In the genomic region with DNA sequence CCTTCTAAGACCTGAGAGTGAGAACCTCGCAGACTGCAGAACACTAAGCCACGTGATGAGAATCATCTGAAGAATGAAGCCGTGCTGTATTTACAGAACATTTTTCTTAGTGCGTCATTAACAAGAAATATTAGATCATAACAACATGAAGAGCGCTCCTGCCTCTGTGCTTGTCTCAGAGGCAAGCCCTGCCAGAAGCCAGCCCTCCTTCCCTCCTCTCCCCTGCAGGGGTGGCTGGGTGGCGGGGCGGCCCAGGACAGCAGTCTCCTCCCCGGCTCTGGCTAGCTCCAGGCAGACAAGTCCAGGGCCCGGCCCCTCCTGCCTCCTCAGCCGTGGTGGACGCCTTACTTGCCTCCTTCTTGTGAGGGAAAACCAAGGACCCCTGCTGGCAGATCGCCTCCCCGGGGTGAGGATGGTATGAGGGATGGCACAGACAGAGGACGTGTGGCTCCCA, we compare ENCODE assay signal across 31 cellular contexts.
DNase-seq lines count a peak whose midpoint lies in the region; ATAC-seq, FAIRE-seq and TF ChIP-seq lines count a peak whose summit lies in the region.
"Had no signal": no experiment of that assay in that cellular context is flagged by ENCODE, and none has a peak within 500 bp of the region (broad histone marks: within the 10 kb centered on the region; RNA-seq: fewer than 3 reads in every experiment).

No MANE protein-coding gene starts in this region.

- H3K27me3 ChIP-seq in prostate gland (replicated peaks; ENCODE audit: insufficient read depth) (no peaks in the 10 kb centered on the region), uterus (no peaks in the 10 kb centered on the region)
- H3K27me3 ChIP-seq: ascending aorta, cardiac muscle cell, heart left ventricle, neutrophil, Peyer's patch, suprapubic skin had no signal

- H3K9me3 ChIP-seq in prostate gland (no peaks in the 10 kb centered on the region), uterus (no peaks in the 10 kb centered on the region), kidney (ENCODE audit: control insufficient read depth in 1 of 2, low read length in 2 of 2) (no peaks in the 10 kb centered on the region)
- H3K9me3 ChIP-seq: ascending aorta, heart left ventricle, neutrophil, Peyer's patch, psoas muscle, suprapubic skin had no signal

- H3K27ac ChIP-seq in prostate gland = peak overlapping the region; percentile 19 to 43
- peak overlapping the region; percentile 70 to 83 for H3K27ac ChIP-seq in uterus
- no peak overlapping the region for H3K27ac ChIP-seq in kidney (ENCODE audit: low read depth in 2 of 2, low read length in 2 of 2)
- H3K27ac ChIP-seq: ascending aorta, cardiac muscle cell, neutrophil, psoas muscle, suprapubic skin had no signal

- H3K4me3 ChIP-seq in fibroblast of villous mesenchyme (ENCODE audit: low read depth, low read length) (no peak overlapping the region), prostate gland (no peak overlapping the region), uterus (no peak overlapping the region), kidney (ENCODE audit: low read length in 2 of 2) (no peak overlapping the region)
- H3K4me3 ChIP-seq: ascending aorta, cardiac muscle cell, heart left ventricle, Peyer's patch, psoas muscle, suprapubic skin had no signal

- TF ChIP-seq CTCF in fibroblast of villous mesenchyme (IDR thresholded peaks at IDR 0.05; ENCODE audit: insufficient read depth, low read depth, low read length) (no peak), prostate gland (IDR thresholded peaks at IDR 0.05) (no peak), uterus (IDR thresholded peaks at IDR 0.05) (no peak), kidney (IDR thresholded peaks at IDR 0.05; ENCODE audit: borderline replicate concordance, extremely low read depth, insufficient read depth) (no peak)

- TF ChIP-seq POLR2A in prostate gland (IDR thresholded peaks at IDR 0.05) = no peak
- TF ChIP-seq POLR2A in uterus (IDR thresholded peaks at IDR 0.05) = no peak

- DNase-seq in amniotic epithelial cell (ENCODE audit: low read depth) (peak; percentile 82), fibroblast of villous mesenchyme (ENCODE audit: low read depth) (peak; percentile 65), prostate gland (ENCODE audit: low spot score) (no peak), uterus (peak; percentile 48 to 69), 8988T (no peak), kidney (no peak)
- DNase-seq: activated CD8-positive, alpha-beta T cell treated with anti-CD3 and anti-CD28 coated beads, Interleukin-2, amount 10 ng/mL, durations not matched to agents 7 days and 5 days; C1 segment of cervical spinal cord; COR-L47; effector CD4-positive, alpha-beta T cell; foreskin fibroblast; heart left ventricle; naive B cell; NCI-H146; NCI-H2107; NCI-H446; NCI-H774; Peyer's patch; psoas muscle; SHP77 treated with DMSO at 0.1 percent for 48 hours; stimulated activated CD4-positive, alpha-beta T cell treated with anti-CD3 and anti-CD28 coated beads, Interleukin-15, amount 100 ng/mL, for 24 hours; stimulated activated CD4-positive, alpha-beta T cell treated with anti-CD3 and anti-CD28 coated beads, Interleukin-4, amount 100 ng/mL, for 4 hours had no signal

- H3K9ac ChIP-seq in kidney (ENCODE audit: low read length in 2 of 2) = no peak overlapping the region

- no peak for ATAC-seq in activated CD4-positive, CD25-positive, alpha-beta regulatory T cell treated with anti-CD3 and anti-CD28 coated beads, Interleukin-2, amount 50 U/mL, for 24 hours
- ATAC-seq: activated CD8-positive, alpha-beta T cell treated with anti-CD3 and anti-CD28 coated beads, Interleukin-2, amount 10 ng/mL, durations not matched to agents 7 days and 5 days; activated naive CD4-positive, alpha-beta T cell treated with anti-CD3 and anti-CD28 coated beads, Interleukin-2, amount 50 U/mL, for 72 hours; heart left ventricle; psoas muscle; stimulated activated effector memory CD8-positive, alpha-beta T cell treated with anti-CD3 and anti-CD28 coated beads, Interleukin-12 subunit alpha, Interleukin-12 subunit beta, amount 100 ng/mL, for 72 hours had no signal

- FAIRE-seq in kidney (lab: Jason Lieb, UNC) = no peak
- FAIRE-seq: colon, keratinocyte had no signal

- WGBS in prostate gland = 81% methylated on average over 14 of the region's 14 CpGs

- intact Hi-C loops in prostate gland (cut with DNase I) (no loop called here), uterus (cut with DNase I; ENCODE audit: low total_unique reads) (no loop called here), kidney (cut with DNase I) (no loop called here)

- H3K36me3 ChIP-seq in prostate gland (no peaks in the 10 kb centered on the region), uterus (no peaks in the 10 kb centered on the region), kidney (ENCODE audit: control insufficient read depth in 1 of 2, insufficient read depth in 2 of 2, low read length in 2 of 2) (peaks cover 5 to 9% of the 10 kb centered on the region in 2 donors)
- H3K36me3 ChIP-seq: cardiac muscle cell had no signal

- H3K4me1 ChIP-seq in prostate gland (replicated peaks) = peaks cover 14% of the 10 kb centered on the region
- peaks cover 5 to 8% of the 10 kb centered on the region in 2 donors for H3K4me1 ChIP-seq in uterus
- H3K4me1 ChIP-seq in kidney (ENCODE audit: control insufficient read depth in 1 of 2, insufficient read depth in 1 of 2, low read depth in 1 of 2, low read length in 2 of 2) = peaks cover 11% of the 10 kb centered on the region in 2 donors

Comparison
In these comparisons a context has a peak if more than half of its experiments do, and no peak if none do; other contexts are left out.
1. DNase-seq: peak in amniotic epithelial cell (single experiment), fibroblast of villous mesenchyme (single experiment) and uterus (2 of 2); none in prostate gland (single experiment), 8988T (single experiment) and kidney (single experiment).
2. H3K27ac ChIP-seq: peak in prostate gland (2 of 2) and uterus (2 of 2); none in kidney (0 of 2).